ENCODE assay signal across 8 cellular contexts in the genomic region with DNA sequence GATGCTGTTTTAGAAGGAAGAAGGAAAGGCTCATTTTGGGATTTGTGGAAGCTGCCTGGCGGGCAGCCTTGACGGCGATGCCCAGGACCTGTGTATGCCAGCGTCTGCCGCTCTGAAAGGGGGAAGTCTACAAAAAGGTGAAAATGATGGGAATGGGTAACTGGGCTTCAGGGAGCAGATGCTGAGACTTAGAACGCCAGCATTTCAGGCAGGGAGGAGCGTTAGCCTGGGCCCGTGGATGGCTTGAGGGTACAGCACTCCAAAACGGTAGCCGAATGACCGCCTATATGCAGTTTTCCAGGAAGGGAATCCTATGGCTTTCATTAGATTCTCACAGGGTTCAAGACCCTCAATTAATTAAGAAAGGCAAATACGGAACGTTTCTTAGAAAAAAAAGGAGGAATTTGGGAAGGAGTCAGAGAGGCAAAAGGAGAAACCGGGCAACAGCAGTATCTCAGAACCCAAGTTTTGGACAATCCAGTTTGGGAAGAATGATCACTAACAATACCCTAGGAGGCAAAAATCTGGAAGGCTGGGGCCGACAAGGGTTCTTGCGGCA. TPM values are rescaled to one million over a fixed set of nuclear protein-coding genes. Genes with fewer than 3 reads are reported as not detected.
DNase-seq lines count a peak whose midpoint lies in the region; ATAC-seq and TF ChIP-seq lines count a peak whose summit lies in the region.

No MANE protein-coding gene starts in this region.

- POLR2A ChIA-PET in CD8-positive, alpha-beta T cell (lab: Charles Lee) = interaction anchor here (1.6 to 1.8 kb wide), 2 partner anchors 9 to 567 kb away, joined by 5 to 7 read pairs; a partner anchor contains a TSS
- POLR2A ChIA-PET in MCF 10A (lab: Yijun Ruan, JAX) = interaction anchor here (1.3 to 1.7 kb wide), 10 partner anchors 9 to 923 kb away, joined by 3 to 10 read pairs (median 4); a partner anchor contains a TSS

- peak overlapping the region; percentile 72 for H3K4me3 ChIP-seq in CD8-positive, alpha-beta T cell (ENCODE audit: low read depth, low read length)
- H3K4me3 ChIP-seq in Loucy (ENCODE audit: low read length, poor library complexity, severe bottlenecking) = peak overlapping the region; percentile 81
- peak overlapping the region; percentile 82 to 97 for H3K4me3 ChIP-seq in stomach smooth muscle (ENCODE audit: low read length in 2 of 2)

- peak overlapping the region; percentile 94 for H3K4me2 ChIP-seq in Loucy (ENCODE audit: low read depth, low read length, poor library complexity, severe bottlenecking)

- ATAC-seq in CD8-positive, alpha-beta T cell = no peak
- ATAC-seq in GM21360 (IDR thresholded peaks at IDR 0.05; ENCODE audit: unreplicated experiment) = no peak
- ATAC-seq in GM18858 (IDR thresholded peaks at IDR 0.05; ENCODE audit: unreplicated experiment) = no peak

- peaks cover 9% of the 10 kb centered on the region for H3K79me2 ChIP-seq in Loucy (ENCODE audit: insufficient read depth, low read length)

- peaks cover 21% of the 10 kb centered on the region for H3K4me1 Mint-ChIP-seq in CD8-positive, alpha-beta T cell (ENCODE audit: low read depth)
- H3K4me1 Mint-ChIP-seq in MCF 10A (ENCODE audit: insufficient read depth, unreplicated experiment) = peaks cover 13% of the 10 kb centered on the region

- CTCF ChIA-PET in CD8-positive, alpha-beta T cell (lab: Charles Lee) = interaction anchor here (1.5 kb wide), 1 partner anchor 11 kb away, joined by 4 read pairs; no protein-coding TSS in a partner anchor
- CTCF ChIA-PET in MCF 10A (lab: Yijun Ruan, JAX) = interaction anchor here (0.6 to 2.5 kb wide), 2 partner anchors 10 to 155 kb away, joined by 3 to 24 read pairs; no protein-coding TSS in a partner anchor

- peaks cover 33% of the 10 kb centered on the region for H3K36me3 Mint-ChIP-seq in CD8-positive, alpha-beta T cell
- H3K36me3 Mint-ChIP-seq in MCF 10A (ENCODE audit: insufficient read depth, unreplicated experiment) = peaks cover 28% of the 10 kb centered on the region

- no peaks in the 10 kb centered on the region for H3F3A ChIP-seq in Loucy (ENCODE audit: low read depth)

- no peaks in the 10 kb centered on the region for H4K20me1 ChIP-seq in Loucy (ENCODE audit: insufficient read depth, low read length, poor library complexity, severe bottlenecking)

- H3K27ac ChIP-seq in CD8-positive, alpha-beta T cell (ENCODE audit: low read depth, low read length) = peak overlapping the region; percentile 67
- H3K27ac ChIP-seq in stomach smooth muscle (ENCODE audit: low read length) = peak overlapping the region; percentile 84

- no peaks in the 10 kb centered on the region for H3K9me2 ChIP-seq in Loucy (replicated peaks; ENCODE audit: low read depth, low read length)

- no peaks in the 10 kb centered on the region for H3K27me3 Mint-ChIP-seq in CD8-positive, alpha-beta T cell (ENCODE audit: low read depth)
- H3K27me3 Mint-ChIP-seq in MCF 10A (ENCODE audit: insufficient read depth, unreplicated experiment) = no peaks in the 10 kb centered on the region

- H3K4me1 ChIP-seq in CD8-positive, alpha-beta T cell (ENCODE audit: insufficient read depth, low read length) = peaks cover 16% of the 10 kb centered on the region
- H3K4me1 ChIP-seq in Loucy (ENCODE audit: insufficient read depth, low read length, poor library complexity, severe bottlenecking) = peaks cover 23% of the 10 kb centered on the region
- H3K4me1 ChIP-seq in stomach smooth muscle (ENCODE audit: control insufficient read depth, insufficient read depth, low read length) = peaks cover 7% of the 10 kb centered on the region

- BruUV-seq in MCF 10A (replicated peaks; lab: Mats Ljungman, UMichigan) = no TSS peak

- no peak for DNase-seq in CD8-positive, alpha-beta T cell
- DNase-seq in MCF 10A (ENCODE audit: unreplicated experiment) (peak; percentile 6), kidney tubule cell (ENCODE audit: low spot score) (peak; percentile 17), retina (no peak)

- H3K27ac Mint-ChIP-seq in CD8-positive, alpha-beta T cell = peak overlapping the region; percentile 80
- peak overlapping the region; percentile 57 for H3K27ac Mint-ChIP-seq in MCF 10A (ENCODE audit: low read depth, unreplicated experiment)

- intact Hi-C loops in CD8-positive, alpha-beta T cell (cut with DNase I, micrococcal nuclease) = loop anchor here (1.0 to 10.0 kb wide), 4 partner anchors 566 to 922 kb away; a partner anchor contains a TSS
- intact Hi-C loops in MCF 10A (cut with micrococcal nuclease) = no loop called here

- H3K9me3 Mint-ChIP-seq in CD8-positive, alpha-beta T cell = no peaks in the 10 kb centered on the region
- H3K9me3 Mint-ChIP-seq in MCF 10A (ENCODE audit: unreplicated experiment) = no peaks in the 10 kb centered on the region

- H3K4me3 Mint-ChIP-seq in CD8-positive, alpha-beta T cell = peak overlapping the region; percentile 97
- H3K4me3 Mint-ChIP-seq in MCF 10A (ENCODE audit: unreplicated experiment) = peak overlapping the region; percentile 75

- H3K36me3 ChIP-seq in CD8-positive, alpha-beta T cell (ENCODE audit: insufficient read depth, low read length) = peaks cover 4% of the 10 kb centered on the region
- H3K36me3 ChIP-seq in Loucy (ENCODE audit: insufficient read depth, low read length) (no peaks in the 10 kb centered on the region), stomach smooth muscle (ENCODE audit: control insufficient read depth in 2 of 2, insufficient read depth in 2 of 2, low read length in 2 of 2) (peaks cover 13 to 15% of the 10 kb centered on the region in 2 donors)

- no peaks in the 10 kb centered on the region for H3K9me3 ChIP-seq in CD8-positive, alpha-beta T cell (ENCODE audit: low read length)
- H3K9me3 ChIP-seq in Loucy (ENCODE audit: insufficient read depth, low read depth, low read length) = no peaks in the 10 kb centered on the region
- no peaks in the 10 kb centered on the region for H3K9me3 ChIP-seq in stomach smooth muscle (ENCODE audit: control insufficient read depth in 2 of 2, low read length in 2 of 2)

- H3K9ac ChIP-seq in Loucy (ENCODE audit: low read depth, low read length, poor library complexity, severe bottlenecking) (peak overlapping the region; percentile 94), stomach smooth muscle (ENCODE audit: low read length in 2 of 2) (peak overlapping the region; percentile 84 to 87)

- peak overlapping the region; percentile 91 for H2AFZ ChIP-seq in Loucy (ENCODE audit: low read length)

- no peak for TF ChIP-seq CTCF in CD8-positive, alpha-beta T cell (IDR thresholded peaks at IDR 0.05)
- TF ChIP-seq CTCF in Loucy (conservative IDR thresholded peaks at IDR 0.05; ENCODE audit: low read length) (no peak), MCF 10A (IDR thresholded peaks at IDR 0.05; ENCODE audit: unreplicated experiment) (no peak)

- no peaks in the 10 kb centered on the region for H3K27me3 ChIP-seq in CD8-positive, alpha-beta T cell (ENCODE audit: insufficient read depth, low read length)
- H3K27me3 ChIP-seq in Loucy (ENCODE audit: insufficient read depth, low read length, poor library complexity, severe bottlenecking) = no peaks in the 10 kb centered on the region
- H3K27me3 ChIP-seq in stomach smooth muscle (ENCODE audit: control insufficient read depth in 1 of 2, insufficient read depth in 2 of 2, low read length in 2 of 2) = no peaks in the 10 kb centered on the region

RNA-seq across cellular contexts. Expression of a gene that starts 0.7 kb away (rescaled TPM):
- total RNA-seq in CD8-positive, alpha-beta T cell = 1 to 10 TPM; 1.2 to 1.5 TPM
- total RNA-seq in MCF 10A (2022) = 6.6 and 7.9 TPM in 2 replicates

RNA-seq across cellular contexts. Expression of a gene that starts 22.7 kb away (rescaled TPM):
- not detected for total RNA-seq in CD8-positive, alpha-beta T cell
- total RNA-seq in MCF 10A (2022) = not detected in 2 replicates

RNA-seq across cellular contexts. Expression of a gene that starts 35.8 kb away (rescaled TPM):
- 1 to 10 TPM; 3.3 to 3.6 TPM for total RNA-seq in CD8-positive, alpha-beta T cell
- 0.49 and 0.64 TPM in 2 replicates for total RNA-seq in MCF 10A (2022)

Comparison
In these comparisons a context has a peak if more than half of its experiments do, and no peak if none do; other contexts are left out.
1. DNase-seq: peak in MCF 10A (single experiment) and kidney tubule cell (single experiment); none in CD8-positive, alpha-beta T cell (0 of 7) and retina (single experiment).
2. Peak in every context shown above with its lines, with median percentiles within 50 percentile points of each other: H3K4me3 ChIP-seq.